In the genomic region with DNA sequence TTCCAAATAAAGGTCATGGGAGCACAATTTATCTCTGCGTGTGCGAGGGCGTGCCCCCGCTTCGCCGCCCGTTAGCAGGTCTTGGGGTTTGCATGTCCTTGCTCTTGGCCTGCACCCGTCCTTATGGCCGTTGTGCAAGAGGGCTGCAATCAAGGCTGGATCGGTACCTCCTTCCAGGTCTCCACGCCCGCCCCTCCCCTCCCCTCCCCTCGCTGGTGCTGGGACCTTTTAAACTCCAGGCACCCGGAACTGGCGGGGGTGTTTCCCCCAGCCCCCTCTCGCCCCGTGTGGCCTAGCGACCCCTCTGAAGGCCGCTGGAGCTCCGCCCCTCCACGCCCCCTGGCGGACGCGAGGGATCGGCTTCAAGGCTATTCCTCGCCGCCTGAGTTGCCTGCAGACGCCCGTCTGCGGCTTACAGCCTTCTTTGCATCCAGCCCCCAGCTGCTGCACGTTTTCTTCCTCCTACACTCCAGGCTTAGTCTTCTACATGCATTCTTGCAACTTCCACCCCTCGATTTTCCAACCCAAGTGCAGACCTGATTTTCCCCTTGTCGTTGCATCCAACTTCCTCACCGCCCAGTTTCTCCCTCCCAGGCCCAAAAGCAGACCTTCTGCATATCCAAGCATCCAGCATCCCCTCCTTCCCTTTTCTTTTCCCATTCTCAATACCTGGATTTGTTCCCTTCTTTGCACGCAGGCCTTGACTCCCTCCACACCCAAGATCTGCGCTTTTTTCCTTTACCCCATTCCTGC, we compare ENCODE assay signal across 1 cellular context.
A peak's percentile ranks its signal among the peaks of the same experiment; 100 is the strongest.
TF ChIP-seq lines count a peak whose summit lies in the region.

No MANE protein-coding gene starts in this region.

TF ChIP-seq in HepG2, 621 proteins besides CTCF, POLR2A, EP300 and RAD21 (continued from another document and continues in another):
- TF ChIP-seq, protein P1, sequence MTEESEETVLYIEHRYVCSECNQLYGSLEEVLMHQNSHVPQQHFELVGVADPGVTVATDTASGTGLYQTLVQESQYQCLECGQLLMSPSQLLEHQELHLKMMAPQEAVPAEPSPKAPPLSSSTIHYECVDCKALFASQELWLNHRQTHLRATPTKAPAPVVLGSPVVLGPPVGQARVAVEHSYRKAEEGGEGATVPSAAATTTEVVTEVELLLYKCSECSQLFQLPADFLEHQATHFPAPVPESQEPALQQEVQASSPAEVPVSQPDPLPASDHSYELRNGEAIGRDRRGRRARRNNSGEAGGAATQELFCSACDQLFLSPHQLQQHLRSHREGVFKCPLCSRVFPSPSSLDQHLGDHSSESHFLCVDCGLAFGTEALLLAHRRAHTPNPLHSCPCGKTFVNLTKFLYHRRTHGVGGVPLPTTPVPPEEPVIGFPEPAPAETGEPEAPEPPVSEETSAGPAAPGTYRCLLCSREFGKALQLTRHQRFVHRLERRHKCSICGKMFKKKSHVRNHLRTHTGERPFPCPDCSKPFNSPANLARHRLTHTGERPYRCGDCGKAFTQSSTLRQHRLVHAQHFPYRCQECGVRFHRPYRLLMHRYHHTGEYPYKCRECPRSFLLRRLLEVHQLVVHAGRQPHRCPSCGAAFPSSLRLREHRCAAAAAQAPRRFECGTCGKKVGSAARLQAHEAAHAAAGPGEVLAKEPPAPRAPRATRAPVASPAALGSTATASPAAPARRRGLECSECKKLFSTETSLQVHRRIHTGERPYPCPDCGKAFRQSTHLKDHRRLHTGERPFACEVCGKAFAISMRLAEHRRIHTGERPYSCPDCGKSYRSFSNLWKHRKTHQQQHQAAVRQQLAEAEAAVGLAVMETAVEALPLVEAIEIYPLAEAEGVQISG (CRISPR knock-in tag; IDR thresholded peaks at IDR 0.05): peak; percentile 91
- TF ChIP-seq, protein P2, sequence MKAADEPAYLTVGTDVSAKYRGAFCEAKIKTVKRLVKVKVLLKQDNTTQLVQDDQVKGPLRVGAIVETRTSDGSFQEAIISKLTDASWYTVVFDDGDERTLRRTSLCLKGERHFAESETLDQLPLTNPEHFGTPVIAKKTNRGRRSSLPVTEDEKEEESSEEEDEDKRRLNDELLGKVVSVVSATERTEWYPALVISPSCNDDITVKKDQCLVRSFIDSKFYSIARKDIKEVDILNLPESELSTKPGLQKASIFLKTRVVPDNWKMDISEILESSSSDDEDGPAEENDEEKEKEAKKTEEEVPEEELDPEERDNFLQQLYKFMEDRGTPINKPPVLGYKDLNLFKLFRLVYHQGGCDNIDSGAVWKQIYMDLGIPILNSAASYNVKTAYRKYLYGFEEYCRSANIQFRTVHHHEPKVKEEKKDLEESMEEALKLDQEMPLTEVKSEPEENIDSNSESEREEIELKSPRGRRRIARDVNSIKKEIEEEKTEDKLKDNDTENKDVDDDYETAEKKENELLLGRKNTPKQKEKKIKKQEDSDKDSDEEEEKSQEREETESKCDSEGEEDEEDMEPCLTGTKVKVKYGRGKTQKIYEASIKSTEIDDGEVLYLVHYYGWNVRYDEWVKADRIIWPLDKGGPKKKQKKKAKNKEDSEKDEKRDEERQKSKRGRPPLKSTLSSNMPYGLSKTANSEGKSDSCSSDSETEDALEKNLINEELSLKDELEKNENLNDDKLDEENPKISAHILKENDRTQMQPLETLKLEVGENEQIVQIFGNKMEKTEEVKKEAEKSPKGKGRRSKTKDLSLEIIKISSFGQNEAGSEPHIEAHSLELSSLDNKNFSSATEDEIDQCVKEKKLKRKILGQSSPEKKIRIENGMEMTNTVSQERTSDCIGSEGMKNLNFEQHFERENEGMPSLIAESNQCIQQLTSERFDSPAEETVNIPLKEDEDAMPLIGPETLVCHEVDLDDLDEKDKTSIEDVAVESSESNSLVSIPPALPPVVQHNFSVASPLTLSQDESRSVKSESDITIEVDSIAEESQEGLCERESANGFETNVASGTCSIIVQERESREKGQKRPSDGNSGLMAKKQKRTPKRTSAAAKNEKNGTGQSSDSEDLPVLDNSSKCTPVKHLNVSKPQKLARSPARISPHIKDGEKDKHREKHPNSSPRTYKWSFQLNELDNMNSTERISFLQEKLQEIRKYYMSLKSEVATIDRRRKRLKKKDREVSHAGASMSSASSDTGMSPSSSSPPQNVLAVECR (CRISPR knock-in tag; IDR thresholded peaks at IDR 0.05; ENCODE audit: borderline replicate concordance): peak; percentile 82; the same call in 1 of the 2 replicates
- TF ChIP-seq KDM6A (CRISPR knock-in tag; IDR thresholded peaks at IDR 0.05; ENCODE audit: low read depth) (peak; percentile 34), ZSCAN9 (CRISPR knock-in tag; IDR thresholded peaks at IDR 0.05; ENCODE audit: borderline replicate concordance) (no peak; the same call in 1 of the 2 replicates), ZNF510 (CRISPR knock-in tag; IDR thresholded peaks at IDR 0.05; ENCODE audit: low read depth) (peak; percentile 78; the same call in 1 of the 2 replicates), ZNF282 (IDR thresholded peaks at IDR 0.05; ENCODE audit: partially characterized antibody) (no peak), KDM2A (CRISPR knock-in tag; IDR thresholded peaks at IDR 0.05; ENCODE audit: borderline replicate concordance, low read depth) (peak; percentile 90), FOXO1 (CRISPR knock-in tag; IDR thresholded peaks at IDR 0.05) (peak; percentile 79), ZNF17 (CRISPR knock-in tag; IDR thresholded peaks at IDR 0.05) (no peak), NR2F2 (IDR thresholded peaks at IDR 0.05; ENCODE audit: borderline replicate concordance, low read depth) (peak; percentile 91), ISL2 (CRISPR knock-in tag; IDR thresholded peaks at IDR 0.05) (peak; percentile 93), ZNF557 (CRISPR knock-in tag; IDR thresholded peaks at IDR 0.05) (peak; percentile 92; the same call in 1 of the 2 replicates), MEIS2 (CRISPR knock-in tag; IDR thresholded peaks at IDR 0.05) (peak; percentile 87), ZNF512B (CRISPR knock-in tag; IDR thresholded peaks at IDR 0.05; ENCODE audit: borderline replicate concordance) (no peak), ZNF800 (CRISPR knock-in tag; IDR thresholded peaks at IDR 0.05) (no peak; the same call in 1 of the 2 replicates)
- TF ChIP-seq, protein P3, sequence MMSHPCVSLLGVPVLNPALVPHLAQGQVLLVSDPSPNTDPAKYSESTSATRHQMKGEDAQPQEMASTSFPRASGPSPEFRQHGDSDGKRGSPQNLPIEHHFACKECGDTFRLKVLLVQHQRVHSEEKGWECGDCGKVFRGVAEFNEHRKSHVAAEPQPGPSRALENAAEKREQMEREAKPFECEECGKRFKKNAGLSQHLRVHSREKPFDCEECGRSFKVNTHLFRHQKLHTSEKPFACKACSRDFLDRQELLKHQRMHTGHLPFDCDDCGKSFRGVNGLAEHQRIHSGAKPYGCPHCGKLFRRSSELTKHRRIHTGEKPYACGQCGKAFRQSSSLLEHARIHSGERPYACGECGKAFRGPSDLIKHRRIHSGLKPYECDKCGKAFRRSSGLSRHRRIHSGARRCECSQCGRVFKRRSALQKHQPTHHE (CRISPR knock-in tag; IDR thresholded peaks at IDR 0.05; ENCODE audit: borderline replicate concordance): peak; percentile 55; the same call in 1 of the 2 replicates
- TF ChIP-seq, protein P4, sequence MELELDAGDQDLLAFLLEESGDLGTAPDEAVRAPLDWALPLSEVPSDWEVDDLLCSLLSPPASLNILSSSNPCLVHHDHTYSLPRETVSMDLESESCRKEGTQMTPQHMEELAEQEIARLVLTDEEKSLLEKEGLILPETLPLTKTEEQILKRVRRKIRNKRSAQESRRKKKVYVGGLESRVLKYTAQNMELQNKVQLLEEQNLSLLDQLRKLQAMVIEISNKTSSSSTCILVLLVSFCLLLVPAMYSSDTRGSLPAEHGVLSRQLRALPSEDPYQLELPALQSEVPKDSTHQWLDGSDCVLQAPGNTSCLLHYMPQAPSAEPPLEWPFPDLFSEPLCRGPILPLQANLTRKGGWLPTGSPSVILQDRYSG (CRISPR knock-in tag; IDR thresholded peaks at IDR 0.05): 0 out of 2 replicates have a peak, but pooled peaks have one; percentile 4
- TF ChIP-seq, protein P5, sequence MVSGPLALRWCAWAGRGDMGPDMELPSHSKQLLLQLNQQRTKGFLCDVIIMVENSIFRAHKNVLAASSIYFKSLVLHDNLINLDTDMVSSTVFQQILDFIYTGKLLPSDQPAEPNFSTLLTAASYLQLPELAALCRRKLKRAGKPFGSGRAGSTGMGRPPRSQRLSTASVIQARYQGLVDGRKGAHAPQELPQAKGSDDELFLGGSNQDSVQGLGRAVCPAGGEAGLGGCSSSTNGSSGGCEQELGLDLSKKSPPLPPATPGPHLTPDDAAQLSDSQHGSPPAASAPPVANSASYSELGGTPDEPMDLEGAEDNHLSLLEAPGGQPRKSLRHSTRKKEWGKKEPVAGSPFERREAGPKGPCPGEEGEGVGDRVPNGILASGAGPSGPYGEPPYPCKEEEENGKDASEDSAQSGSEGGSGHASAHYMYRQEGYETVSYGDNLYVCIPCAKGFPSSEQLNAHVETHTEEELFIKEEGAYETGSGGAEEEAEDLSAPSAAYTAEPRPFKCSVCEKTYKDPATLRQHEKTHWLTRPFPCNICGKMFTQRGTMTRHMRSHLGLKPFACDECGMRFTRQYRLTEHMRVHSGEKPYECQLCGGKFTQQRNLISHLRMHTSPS (CRISPR knock-in tag; IDR thresholded peaks at IDR 0.05; ENCODE audit: low read depth): peak; percentile 54; the same call in 1 of the 2 replicates
- TF ChIP-seq, protein P6, sequence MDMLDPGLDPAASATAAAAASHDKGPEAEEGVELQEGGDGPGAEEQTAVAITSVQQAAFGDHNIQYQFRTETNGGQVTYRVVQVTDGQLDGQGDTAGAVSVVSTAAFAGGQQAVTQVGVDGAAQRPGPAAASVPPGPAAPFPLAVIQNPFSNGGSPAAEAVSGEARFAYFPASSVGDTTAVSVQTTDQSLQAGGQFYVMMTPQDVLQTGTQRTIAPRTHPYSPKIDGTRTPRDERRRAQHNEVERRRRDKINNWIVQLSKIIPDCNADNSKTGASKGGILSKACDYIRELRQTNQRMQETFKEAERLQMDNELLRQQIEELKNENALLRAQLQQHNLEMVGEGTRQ (IDR thresholded peaks at IDR 0.05; ENCODE audit: low read depth, low read length): 0 out of 2 replicates have a peak, but pooled peaks have one; percentile 7
- TF ChIP-seq, protein P6 (CRISPR knock-in tag; IDR thresholded peaks at IDR 0.05; ENCODE audit: borderline replicate concordance): no peak
- TF ChIP-seq, protein P7, sequence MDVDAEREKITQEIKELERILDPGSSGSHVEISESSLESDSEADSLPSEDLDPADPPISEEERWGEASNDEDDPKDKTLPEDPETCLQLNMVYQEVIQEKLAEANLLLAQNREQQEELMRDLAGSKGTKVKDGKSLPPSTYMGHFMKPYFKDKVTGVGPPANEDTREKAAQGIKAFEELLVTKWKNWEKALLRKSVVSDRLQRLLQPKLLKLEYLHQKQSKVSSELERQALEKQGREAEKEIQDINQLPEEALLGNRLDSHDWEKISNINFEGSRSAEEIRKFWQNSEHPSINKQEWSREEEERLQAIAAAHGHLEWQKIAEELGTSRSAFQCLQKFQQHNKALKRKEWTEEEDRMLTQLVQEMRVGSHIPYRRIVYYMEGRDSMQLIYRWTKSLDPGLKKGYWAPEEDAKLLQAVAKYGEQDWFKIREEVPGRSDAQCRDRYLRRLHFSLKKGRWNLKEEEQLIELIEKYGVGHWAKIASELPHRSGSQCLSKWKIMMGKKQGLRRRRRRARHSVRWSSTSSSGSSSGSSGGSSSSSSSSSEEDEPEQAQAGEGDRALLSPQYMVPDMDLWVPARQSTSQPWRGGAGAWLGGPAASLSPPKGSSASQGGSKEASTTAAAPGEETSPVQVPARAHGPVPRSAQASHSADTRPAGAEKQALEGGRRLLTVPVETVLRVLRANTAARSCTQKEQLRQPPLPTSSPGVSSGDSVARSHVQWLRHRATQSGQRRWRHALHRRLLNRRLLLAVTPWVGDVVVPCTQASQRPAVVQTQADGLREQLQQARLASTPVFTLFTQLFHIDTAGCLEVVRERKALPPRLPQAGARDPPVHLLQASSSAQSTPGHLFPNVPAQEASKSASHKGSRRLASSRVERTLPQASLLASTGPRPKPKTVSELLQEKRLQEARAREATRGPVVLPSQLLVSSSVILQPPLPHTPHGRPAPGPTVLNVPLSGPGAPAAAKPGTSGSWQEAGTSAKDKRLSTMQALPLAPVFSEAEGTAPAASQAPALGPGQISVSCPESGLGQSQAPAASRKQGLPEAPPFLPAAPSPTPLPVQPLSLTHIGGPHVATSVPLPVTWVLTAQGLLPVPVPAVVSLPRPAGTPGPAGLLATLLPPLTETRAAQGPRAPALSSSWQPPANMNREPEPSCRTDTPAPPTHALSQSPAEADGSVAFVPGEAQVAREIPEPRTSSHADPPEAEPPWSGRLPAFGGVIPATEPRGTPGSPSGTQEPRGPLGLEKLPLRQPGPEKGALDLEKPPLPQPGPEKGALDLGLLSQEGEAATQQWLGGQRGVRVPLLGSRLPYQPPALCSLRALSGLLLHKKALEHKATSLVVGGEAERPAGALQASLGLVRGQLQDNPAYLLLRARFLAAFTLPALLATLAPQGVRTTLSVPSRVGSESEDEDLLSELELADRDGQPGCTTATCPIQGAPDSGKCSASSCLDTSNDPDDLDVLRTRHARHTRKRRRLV (CRISPR knock-in tag; IDR thresholded peaks at IDR 0.05): peak; percentile 51; the same call in 1 of the 2 replicates
